7 cellular contexts compared by ENCODE assay signal in genomic region chr12:8906266-8906665, GRCh38. TPM values are rescaled to one million over a fixed set of nuclear protein-coding genes. Genes with fewer than 3 reads are reported as not detected.
DNase-seq lines count a peak whose midpoint lies in the region; ATAC-seq, FAIRE-seq and TF ChIP-seq lines count a peak whose summit lies in the region.
"Not testable (repeated sequence)": the region's sequence is repeated elsewhere in the genome, so short reads cannot be mapped to it uniquely, and the experiment has no call there.

No MANE protein-coding gene starts in this region.

- H3K9me3 ChIP-seq in HUES64 (ENCODE audit: insufficient read depth, low read depth, low read length); K562 (replicated peaks; ENCODE audit: control insufficient read depth, insufficient read depth, low read depth, low read length); cardiac muscle cell (ENCODE audit: low read depth); right cardiac atrium (ENCODE audit: control insufficient read depth, low read length); iPS-20b (ENCODE audit: insufficient read depth, low read depth, low read length); neural progenitor cell (ENCODE audit: low read depth): not testable (repeated sequence)

- peak overlapping the region; percentile 48 for H3K9ac ChIP-seq in HUES64 (ENCODE audit: low read depth, low read length)
- H3K9ac ChIP-seq in K562 (ENCODE audit: insufficient read depth in 1 of 2, low read depth in 2 of 2, low read length in 2 of 2); neural progenitor cell: not testable (repeated sequence)
- H3K9ac ChIP-seq in iPS-20b (ENCODE audit: low read depth, low read length), result peak overlapping the region; percentile 52; the same call in 1 of the 2 replicates

- not testable (repeated sequence) for H3K9me1 ChIP-seq in K562 (ENCODE audit: control insufficient read depth, insufficient read depth, low read length)

- not testable (repeated sequence) for TF ChIP-seq CTCF in GM23338 (conservative IDR thresholded peaks at IDR 0.05; ENCODE audit: low read depth in 2 of 2); K562 (IDR thresholded peaks at IDR 0.05 in 2 of 3, conservative IDR thresholded peaks at IDR 0.05 in 1 of 3; ENCODE audit: insufficient read depth in 2 of 3, low read depth in 1 of 3, low read length in 3 of 3); cardiac muscle cell (IDR thresholded peaks at IDR 0.05; ENCODE audit: low read depth, low read length); neural progenitor cell (IDR thresholded peaks at IDR 0.05)

- BruUV-seq in K562 (replicated peaks; lab: Mats Ljungman, UMichigan), result not testable (repeated sequence)

- H3F3A ChIP-seq in GM23338 (replicated peaks; ENCODE audit: low read depth), result not testable (repeated sequence)
- peaks cover 19% of the 10 kb centered on the region for H3F3A ChIP-seq in neural progenitor cell (ENCODE audit: low read depth)

- peaks cover 17% of the 10 kb centered on the region for H3K9me3 Mint-ChIP-seq in GM23338
- not testable (repeated sequence) for H3K9me3 Mint-ChIP-seq in neural progenitor cell

- H3K36me3 Mint-ChIP-seq in GM23338 (ENCODE audit: low read depth), result peaks cover 29% of the 10 kb centered on the region
- not testable (repeated sequence) for H3K36me3 Mint-ChIP-seq in neural progenitor cell

- 0 out of 2 replicates have a peak overlapping the region, but pooled peaks have one; percentile 30 for H3K4me2 ChIP-seq in GM23338
- H3K4me2 ChIP-seq in K562 (ENCODE audit: insufficient read depth, low read length); neural progenitor cell: not testable (repeated sequence)

- TF ChIP-seq POLR2A in K562 (conservative IDR thresholded peaks at IDR 0.05), result not testable (repeated sequence)

- intact Hi-C loops in K562 (cut with micrococcal nuclease); right cardiac atrium (cut with DNase I): not testable (repeated sequence)

- not testable (repeated sequence) for TF ChIP-seq EP300 in K562 (IDR thresholded peaks at IDR 0.05; ENCODE audit: low read length)

- H3K27me3 ChIP-seq in GM23338 (ENCODE audit: insufficient read depth); HUES64 (ENCODE audit: insufficient read depth, low read length); K562 (ENCODE audit: control insufficient read depth in 2 of 2, insufficient read depth in 2 of 2, low read length in 2 of 2); cardiac muscle cell; right cardiac atrium (ENCODE audit: control insufficient read depth, insufficient read depth); iPS-20b (ENCODE audit: insufficient read depth, low read length); neural progenitor cell: not testable (repeated sequence)

- H3K9me2 ChIP-seq in GM23338 (ENCODE audit: insufficient read depth), result not testable (repeated sequence)

- peaks cover 40% of the 10 kb centered on the region for H3K4me1 ChIP-seq in GM23338 (ENCODE audit: insufficient read depth)
- H3K4me1 ChIP-seq in HUES64 (ENCODE audit: insufficient read depth, low read length), result peaks cover 46% of the 10 kb centered on the region
- H3K4me1 ChIP-seq in K562 (replicated peaks in 1 of 2; ENCODE audit: control insufficient read depth in 2 of 2, insufficient read depth in 2 of 2, low read length in 2 of 2); right cardiac atrium (ENCODE audit: control insufficient read depth, insufficient read depth, low read length): not testable (repeated sequence)
- peaks cover 18% of the 10 kb centered on the region for H3K4me1 ChIP-seq in cardiac muscle cell (ENCODE audit: low read depth)
- H3K4me1 ChIP-seq in iPS-20b (ENCODE audit: insufficient read depth, low read length), result peaks cover 28% of the 10 kb centered on the region
- H3K4me1 ChIP-seq in neural progenitor cell, result peaks cover 23% of the 10 kb centered on the region

- not testable (repeated sequence) for FAIRE-seq in K562 (lab: Jason Lieb, UNC)

- H3K27ac ChIP-seq in GM23338 (ENCODE audit: low read depth), result peak overlapping the region; percentile 95
- H3K27ac ChIP-seq in HUES64 (ENCODE audit: low read depth, low read length), result peak overlapping the region; percentile 71
- not testable (repeated sequence) for H3K27ac ChIP-seq in K562 (ENCODE audit: extremely low read depth, low read depth, low read length); neural progenitor cell
- H3K27ac ChIP-seq in cardiac muscle cell, result peak overlapping the region; percentile 89
- H3K27ac ChIP-seq in right cardiac atrium (ENCODE audit: low read length), result peak overlapping the region; percentile 58
- H3K27ac ChIP-seq in iPS-20b (ENCODE audit: low read length), result peak overlapping the region; percentile 50

- not testable (repeated sequence) for H3K4me3 ChIP-seq in GM23338; HUES64 (ENCODE audit: low read length); K562; cardiac muscle cell; right cardiac atrium (ENCODE audit: low read length); iPS-20b (ENCODE audit: low read length); neural progenitor cell

- POLR2A ChIA-PET in K562 (lab: Yijun Ruan, JAX), result interaction anchor here (0.8 kb wide), 1 partner anchor 8 kb away, joined by 3 read pairs; no protein-coding TSS in a partner anchor

- ATAC-seq in GM23338, result peak; percentile 51
- ATAC-seq in K562, right cardiac atrium: not testable (repeated sequence)

- not testable (repeated sequence) for H3K36me3 ChIP-seq in GM23338 (ENCODE audit: insufficient read depth); HUES64 (ENCODE audit: insufficient read depth, low read length); K562 (ENCODE audit: control insufficient read depth, insufficient read depth, low read length); cardiac muscle cell; iPS-20b (ENCODE audit: insufficient read depth, low read depth, low read length); neural progenitor cell

- not testable (repeated sequence) for TF ChIP-seq RAD21 in K562 (CRISPR knock-in tag; conservative IDR thresholded peaks at IDR 0.05 in 1 of 2, IDR thresholded peaks at IDR 0.05 in 1 of 2)

- H4K20me1 ChIP-seq in GM23338 (replicated peaks; ENCODE audit: insufficient read depth); K562 (replicated peaks; ENCODE audit: control insufficient read depth, insufficient read depth, low read length); neural progenitor cell (ENCODE audit: low read depth): not testable (repeated sequence)

- CTCF ChIA-PET in K562 (lab: Yijun Ruan, JAX; ENCODE audit: low intra/inter-chr PET ratio), result not testable (repeated sequence)

- peak overlapping the region; percentile 99 for H3K27ac Mint-ChIP-seq in GM23338
- H3K27ac Mint-ChIP-seq in neural progenitor cell, result not testable (repeated sequence)

- not testable (repeated sequence) for DNase-seq in GM23338 (ENCODE audit: low spot score); K562 (ENCODE audit: extremely low read depth in 1 of 4, low spot score in 3 of 4); cardiac muscle cell (ENCODE audit: low read depth in 1 of 2, low spot score in 1 of 2); right cardiac atrium; neural progenitor cell (ENCODE audit: low spot score)

- in situ Hi-C loops in K562 (cut with MboI), result not testable (repeated sequence)

- peak overlapping the region; percentile 40; the same call in 1 of the 3 replicates for H3K4me3 Mint-ChIP-seq in GM23338
- H3K4me3 Mint-ChIP-seq in neural progenitor cell, result not testable (repeated sequence)

- WGBS in HUES64, result 66% methylated on average over 9 of the region's 9 CpGs
- 45% methylated on average over 8 of the region's 9 CpGs for WGBS in K562 (ENCODE audit: insufficient coverage, low coverage, missing lambda C conversion rate)
- 84% methylated on average over 9 of the region's 9 CpGs for WGBS in right cardiac atrium

- H3K27me3 Mint-ChIP-seq in GM23338 (ENCODE audit: insufficient read depth, low read depth, poor library complexity); neural progenitor cell (ENCODE audit: insufficient read depth, low read depth): not testable (repeated sequence)

- H2AFZ ChIP-seq in GM23338, result not testable (repeated sequence)
- H2AFZ ChIP-seq in K562 (ENCODE audit: low read depth, low read length), result 0 out of 2 replicates have a peak overlapping the region, but pooled peaks have one; percentile 32
- peak overlapping the region; percentile 74 for H2AFZ ChIP-seq in neural progenitor cell (replicated peaks)

- H3K4me1 Mint-ChIP-seq in GM23338 (peaks cover 50% of the 10 kb centered on the region), neural progenitor cell (peaks cover 26% of the 10 kb centered on the region)

- H3K79me2 ChIP-seq in GM23338 (replicated peaks; ENCODE audit: insufficient read depth); K562 (ENCODE audit: control insufficient read depth, insufficient read depth, low read length); neural progenitor cell (ENCODE audit: low read depth): not testable (repeated sequence)

RNA-seq across cellular contexts. Expression of gene PHC1, which starts 8.0 kb away (rescaled TPM):
- 1,003 and 1,069 TPM in 2 replicates for total RNA-seq in GM23338 (2014; rRNA removed; shearing (Covaris generic))
- polyA plus RNA-seq in GM23338 (2016; fragmentation: Nextera tagmentation; extraction: Ambion mirVana) (252 and 303 TPM in 2 replicates), K562 (2011; rRNA removed) (13.7 and 15.7 TPM in 2 replicates), K562 (2014; fragmentation: Illumina TruSeq; extraction: Trizol) (11.6 and 12.7 TPM in 2 replicates), K562 (2014; fragmentation: Nextera tagmentation; extraction: Ambion mirVana) (1 to 10 TPM; 1.9 to 2.5 TPM), K562 (2014; rRNA removed) (7.2 and 11.8 TPM in 2 replicates), cardiac muscle cell (37.5 and 47.0 TPM in 2 replicates), right cardiac atrium (13.3 TPM)
- polyA plus RNA-seq in HUES64 (2013, experiment 1 of 2), result 298 TPM
- 294 TPM for polyA plus RNA-seq in HUES64 (2013, experiment 2 of 2)
- 40.7 and 46.4 TPM in 2 replicates for total RNA-seq in K562 (2011; cell fraction: chromatin; rRNA removed; ENCODE audit: low replicate concordance)
- 17.3 and 17.8 TPM in 2 replicates for total RNA-seq in K562 (2011; cell fraction: nucleolus; rRNA removed)
- total RNA-seq in K562 (2011; cell fraction: nucleoplasm; rRNA removed), result 23.5 and 24.1 TPM in 2 replicates
- total RNA-seq in K562 (2014; rRNA removed) (6.9 and 8.3 TPM in 2 replicates), K562 (2014; rRNA removed; fragmentation: Illumina TruSeq; extraction: Trizol) (4.2 and 5.6 TPM in 2 replicates), K562 (2015; rRNA removed; fragmentation: Illumina TruSeq; extraction: Trizol) (4.7 and 6.2 TPM in 2 replicates), K562 (2021) (9.3 and 10.0 TPM in 2 replicates), cardiac muscle cell (44.3 and 51.7 TPM in 2 replicates), right cardiac atrium (10 to 100 TPM; 25.3 to 34.9 (median 27.8) TPM), neural progenitor cell (ENCODE audit: low replicate concordance) (62.7 and 90.4 TPM in 2 replicates)
- 13.8 and 22.3 TPM in 2 replicates for polyA plus RNA-seq in K562 (2011; cell fraction: cytosol; rRNA removed)
- 74.7 and 89.9 TPM in 2 replicates for polyA plus RNA-seq in K562 (2011; cell fraction: nucleus; rRNA removed)
- 10.5 and 21.6 TPM in 2 replicates for polyA plus RNA-seq in K562 (2012)
- 5.6 and 6.9 TPM in 2 replicates for polyA minus RNA-seq in K562 (2011; rRNA and poly(A)+ RNA removed)
- polyA minus RNA-seq in K562 (2011; cell fraction: cytosol; rRNA and poly(A)+ RNA removed), result 5.6 and 7.0 TPM in 2 replicates
- polyA minus RNA-seq in K562 (2011; cell fraction: nucleus; rRNA and poly(A)+ RNA removed), result 6.8 and 7.1 TPM in 2 replicates

RNA-seq across cellular contexts. Expression of gene M6PR, which starts 43.2 kb away (rescaled TPM):
- 66.8 and 103 TPM in 2 replicates for total RNA-seq in GM23338 (2014; rRNA removed; shearing (Covaris generic))
- polyA plus RNA-seq in GM23338 (2016; fragmentation: Nextera tagmentation; extraction: Ambion mirVana) (147 and 159 TPM in 2 replicates), K562 (2011; rRNA removed) (109 and 117 TPM in 2 replicates), K562 (2014; fragmentation: Illumina TruSeq; extraction: Trizol) (119 and 129 TPM in 2 replicates), K562 (2014; fragmentation: Nextera tagmentation; extraction: Ambion mirVana) (100 to 1,000 TPM in 1 of 2 experiments, 10 to 100 TPM in 1; 86.8 to 133 TPM), K562 (2014; rRNA removed) (78.6 and 93.3 TPM in 2 replicates), cardiac muscle cell (91.2 and 120 TPM in 2 replicates), right cardiac atrium (55.8 TPM)
- polyA plus RNA-seq in HUES64 (2013, experiment 1 of 2), result 72.1 TPM
- 82.5 TPM for polyA plus RNA-seq in HUES64 (2013, experiment 2 of 2)
- total RNA-seq in K562 (2011; cell fraction: chromatin; rRNA removed; ENCODE audit: low replicate concordance), result 128 and 134 TPM in 2 replicates
- total RNA-seq in K562 (2011; cell fraction: nucleolus; rRNA removed), result 168 and 169 TPM in 2 replicates
- 191 and 215 TPM in 2 replicates for total RNA-seq in K562 (2011; cell fraction: nucleoplasm; rRNA removed)
- total RNA-seq in K562 (2014; rRNA removed) (134 and 163 TPM in 2 replicates), K562 (2014; rRNA removed; fragmentation: Illumina TruSeq; extraction: Trizol) (109 and 112 TPM in 2 replicates), K562 (2015; rRNA removed; fragmentation: Illumina TruSeq; extraction: Trizol) (150 and 159 TPM in 2 replicates), K562 (2021) (106 and 107 TPM in 2 replicates), cardiac muscle cell (69.4 and 108 TPM in 2 replicates), right cardiac atrium (100 to 1,000 TPM in 3 of 4 donors, 10 to 100 TPM in 1; 97.1 to 109 (median 106) TPM), neural progenitor cell (ENCODE audit: low replicate concordance) (113 and 124 TPM in 2 replicates)
- polyA plus RNA-seq in K562 (2011; cell fraction: cytosol; rRNA removed), result 79.5 and 97.0 TPM in 2 replicates
- 168 and 179 TPM in 2 replicates for polyA plus RNA-seq in K562 (2011; cell fraction: nucleus; rRNA removed)
- 128 and 148 TPM in 2 replicates for polyA plus RNA-seq in K562 (2012)
- polyA minus RNA-seq in K562 (2011; rRNA and poly(A)+ RNA removed), result 123 and 174 TPM in 2 replicates
- polyA minus RNA-seq in K562 (2011; cell fraction: cytosol; rRNA and poly(A)+ RNA removed), result 25.2 and 75.9 TPM in 2 replicates
- polyA minus RNA-seq in K562 (2011; cell fraction: nucleus; rRNA and poly(A)+ RNA removed), result 38.6 and 68.9 TPM in 2 replicates

Comparison
In these comparisons a context has a peak if more than half of its experiments do, and no peak if none do; other contexts are left out.
1. RNA of gene PHC1, which starts 8.0 kb away (total RNA-seq): 1,003 to 1,069 TPM in GM23338; 62.7 to 90.4 TPM in neural progenitor cell, 44.3 to 51.7 TPM in cardiac muscle cell, 25.3 to 34.9 TPM in right cardiac atrium and 4.2 to 46.4 TPM in K562; every median in the first group is over 10 times any median in the second.